Comparison of ENCODE assay signal across 7 cellular contexts in the genomic region with DNA sequence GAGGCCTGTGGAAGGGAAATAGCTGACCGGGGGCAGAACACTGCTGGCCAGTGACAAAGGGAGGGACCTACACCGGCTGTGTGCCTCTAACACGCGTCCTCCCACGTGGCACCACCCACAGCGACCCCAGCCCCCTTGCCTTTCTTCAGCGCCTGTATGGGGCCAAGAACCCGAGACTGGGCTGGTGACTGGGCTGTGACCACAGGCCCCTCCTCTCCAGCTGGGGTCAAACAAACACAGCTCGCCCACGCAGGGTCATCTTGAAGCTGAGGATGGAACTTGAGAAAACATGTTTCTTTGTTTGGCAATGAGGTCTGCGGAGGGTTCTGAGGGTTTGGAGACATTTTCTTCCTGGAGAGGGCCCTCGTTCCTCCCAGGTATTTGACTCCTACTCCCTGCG.
DNase-seq lines count a peak whose midpoint lies in the region; ATAC-seq, FAIRE-seq and TF ChIP-seq lines count a peak whose summit lies in the region.
"Not testable (repeated sequence)": the region's sequence is repeated elsewhere in the genome, so short reads cannot be mapped to it uniquely, and the experiment has no call there.

No MANE protein-coding gene starts in this region.

- H3K9me1 ChIP-seq in K562 (ENCODE audit: control insufficient read depth, insufficient read depth, low read length): not testable (repeated sequence)

- not testable (repeated sequence) for H3K36me3 Mint-ChIP-seq in nephron progenitor cell (ENCODE audit: low read depth)

- peaks cover 27% of the 10 kb centered on the region for H3K9me3 Mint-ChIP-seq in nephron progenitor cell

- H3K4me3 Mint-ChIP-seq in nephron progenitor cell: peak overlapping the region; percentile 40

- intact Hi-C loops in K562 (cut with micrococcal nuclease); posterior vena cava (cut with DNase I); spleen (cut with DNase I; ENCODE audit: low total_unique reads): not testable (repeated sequence)

- H4K20me1 ChIP-seq in BLaER1; K562 (replicated peaks; ENCODE audit: control insufficient read depth, insufficient read depth, low read length): not testable (repeated sequence)

- not testable (repeated sequence) for H3K9ac ChIP-seq in BLaER1; K562 (ENCODE audit: insufficient read depth in 1 of 2, low read depth in 2 of 2, low read length in 2 of 2)

- H3K27me3 Mint-ChIP-seq in nephron progenitor cell (ENCODE audit: low read depth, poor library complexity): not testable (repeated sequence)

- H3K4me1 Mint-ChIP-seq in nephron progenitor cell: peaks cover 61% of the 10 kb centered on the region

- not testable (repeated sequence) for TF ChIP-seq RAD21 in K562 (CRISPR knock-in tag; conservative IDR thresholded peaks at IDR 0.05 in 1 of 2, IDR thresholded peaks at IDR 0.05 in 1 of 2)

- peaks cover 33% of the 10 kb centered on the region for H3K4me1 ChIP-seq in BLaER1
- H3K4me1 ChIP-seq in K562 (replicated peaks in 1 of 2; ENCODE audit: control insufficient read depth in 2 of 2, insufficient read depth in 2 of 2, low read length in 2 of 2); spleen: not testable (repeated sequence)

- ATAC-seq in K562: not testable (repeated sequence)

- not testable (repeated sequence) for H3K79me2 ChIP-seq in K562 (ENCODE audit: control insufficient read depth, insufficient read depth, low read length)

- H3K4me2 ChIP-seq in BLaER1: peak overlapping the region; percentile 82
- not testable (repeated sequence) for H3K4me2 ChIP-seq in K562 (ENCODE audit: insufficient read depth, low read length)

- in situ Hi-C loops in K562 (cut with MboI): not testable (repeated sequence)

- POLR2A ChIA-PET in K562 (lab: Yijun Ruan, JAX): not testable (repeated sequence)

- peak in 1 of 4 experiments; percentile 15 for DNase-seq in K562 (ENCODE audit: extremely low read depth in 1 of 4, low spot score in 3 of 4)
- peak; percentile 92 for DNase-seq in left kidney (ENCODE audit: low read depth, low spot score)
- DNase-seq in nephron progenitor cell: peak; percentile 62
- peak; percentile 74 for DNase-seq in posterior vena cava (ENCODE audit: low spot score)
- peak; percentile 79 for DNase-seq in spleen

- not testable (repeated sequence) for H3K27me3 ChIP-seq in BLaER1
- H3K27me3 ChIP-seq in K562 (ENCODE audit: control insufficient read depth in 2 of 2, insufficient read depth in 2 of 2, low read length in 2 of 2) (peaks cover 0 to 47% of the 10 kb centered on the region in 2 experiments; a peak in 4 of 5 replicates), spleen (replicated peaks in 1 of 7) (peaks cover 0 to 34% (median 0%) of the 10 kb centered on the region in 7 donors)

- H3K4me3 ChIP-seq in BLaER1, K562, spleen: not testable (repeated sequence)

- H3K27ac ChIP-seq in BLaER1 (0 out of 2 replicates have a peak overlapping the region, but pooled peaks have one; percentile 30), spleen (peak overlapping the region in 4 of 8 donors; percentile 63 to 73 (median 68))
- not testable (repeated sequence) for H3K27ac ChIP-seq in K562 (ENCODE audit: extremely low read depth, low read depth, low read length)

- BruUV-seq in K562 (replicated peaks; lab: Mats Ljungman, UMichigan): not testable (repeated sequence)

- peak overlapping the region; percentile 92 for H3K27ac Mint-ChIP-seq in nephron progenitor cell

- not testable (repeated sequence) for TF ChIP-seq EP300 in K562 (IDR thresholded peaks at IDR 0.05; ENCODE audit: low read length)

- WGBS in K562 (ENCODE audit: insufficient coverage, low coverage, missing lambda C conversion rate): 1% methylated on average over 10 of the region's 13 CpGs
- WGBS in spleen, 5 donors: 67 to 83% (median 78%) methylated on average over 13 of the region's 13 CpGs

- H3K36me3 ChIP-seq in BLaER1; K562 (ENCODE audit: control insufficient read depth, insufficient read depth, low read length); spleen: not testable (repeated sequence)

- CTCF ChIA-PET in K562 (lab: Yijun Ruan, JAX; ENCODE audit: low intra/inter-chr PET ratio): not testable (repeated sequence)

- peaks cover 18% of the 10 kb centered on the region for H3K9me3 ChIP-seq in BLaER1
- not testable (repeated sequence) for H3K9me3 ChIP-seq in K562 (replicated peaks; ENCODE audit: control insufficient read depth, insufficient read depth, low read depth, low read length); spleen

- not testable (repeated sequence) for TF ChIP-seq CTCF in K562 (IDR thresholded peaks at IDR 0.05 in 2 of 3, conservative IDR thresholded peaks at IDR 0.05 in 1 of 3; ENCODE audit: insufficient read depth in 2 of 3, low read depth in 1 of 3, low read length in 3 of 3); nephron progenitor cell (IDR thresholded peaks at IDR 0.05); spleen (IDR thresholded peaks at IDR 0.05 in 8 of 11, conservative IDR thresholded peaks at IDR 0.05 in 3 of 11)

- peak; percentile 67 for FAIRE-seq in K562 (lab: Jason Lieb, UNC)
- peak; percentile 37 for FAIRE-seq in endometrium (lab: Jason Lieb, UNC)

- not testable (repeated sequence) for TF ChIP-seq POLR2A in K562 (conservative IDR thresholded peaks at IDR 0.05); spleen (IDR thresholded peaks at IDR 0.05)

- not testable (repeated sequence) for H2AFZ ChIP-seq in K562 (ENCODE audit: low read depth, low read length)

TF ChIP-seq in K562, 482 proteins besides CTCF, POLR2A, EP300 and RAD21:
- peak; percentile 74 for TF ChIP-seq EGR1 (conservative IDR thresholded peaks at IDR 0.05)
